Comparison of ENCODE assay signal across 3 cellular contexts in genomic region chr7:113487925-113488731, GRCh38.
TF ChIP-seq lines count a peak whose summit lies in the region.

No MANE protein-coding gene starts in this region.

TF ChIP-seq in SK-N-SH, 30 proteins besides CTCF, POLR2A, EP300 and RAD21:
- TF ChIP-seq, protein P1, sequence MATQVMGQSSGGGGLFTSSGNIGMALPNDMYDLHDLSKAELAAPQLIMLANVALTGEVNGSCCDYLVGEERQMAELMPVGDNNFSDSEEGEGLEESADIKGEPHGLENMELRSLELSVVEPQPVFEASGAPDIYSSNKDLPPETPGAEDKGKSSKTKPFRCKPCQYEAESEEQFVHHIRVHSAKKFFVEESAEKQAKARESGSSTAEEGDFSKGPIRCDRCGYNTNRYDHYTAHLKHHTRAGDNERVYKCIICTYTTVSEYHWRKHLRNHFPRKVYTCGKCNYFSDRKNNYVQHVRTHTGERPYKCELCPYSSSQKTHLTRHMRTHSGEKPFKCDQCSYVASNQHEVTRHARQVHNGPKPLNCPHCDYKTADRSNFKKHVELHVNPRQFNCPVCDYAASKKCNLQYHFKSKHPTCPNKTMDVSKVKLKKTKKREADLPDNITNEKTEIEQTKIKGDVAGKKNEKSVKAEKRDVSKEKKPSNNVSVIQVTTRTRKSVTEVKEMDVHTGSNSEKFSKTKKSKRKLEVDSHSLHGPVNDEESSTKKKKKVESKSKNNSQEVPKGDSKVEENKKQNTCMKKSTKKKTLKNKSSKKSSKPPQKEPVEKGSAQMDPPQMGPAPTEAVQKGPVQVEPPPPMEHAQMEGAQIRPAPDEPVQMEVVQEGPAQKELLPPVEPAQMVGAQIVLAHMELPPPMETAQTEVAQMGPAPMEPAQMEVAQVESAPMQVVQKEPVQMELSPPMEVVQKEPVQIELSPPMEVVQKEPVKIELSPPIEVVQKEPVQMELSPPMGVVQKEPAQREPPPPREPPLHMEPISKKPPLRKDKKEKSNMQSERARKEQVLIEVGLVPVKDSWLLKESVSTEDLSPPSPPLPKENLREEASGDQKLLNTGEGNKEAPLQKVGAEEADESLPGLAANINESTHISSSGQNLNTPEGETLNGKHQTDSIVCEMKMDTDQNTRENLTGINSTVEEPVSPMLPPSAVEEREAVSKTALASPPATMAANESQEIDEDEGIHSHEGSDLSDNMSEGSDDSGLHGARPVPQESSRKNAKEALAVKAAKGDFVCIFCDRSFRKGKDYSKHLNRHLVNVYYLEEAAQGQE (IDR thresholded peaks at IDR 0.05; ENCODE audit: low read depth, low read length) = 0 out of 2 replicates have a peak, but pooled peaks have one; percentile 48
- no peak for TF ChIP-seq JUND (IDR thresholded peaks at IDR 0.05)
TF ChIP-seq in SK-N-SH: peak in this region for 1.

TF ChIP-seq in SK-N-SH treated with all-trans-retinoic acid at 6 μM for 48 hours, 23 proteins besides CTCF, POLR2A, EP300 and RAD21 (continued from another document):
- no peak for TF ChIP-seq PATZ1 (CRISPR knock-in tag; IDR thresholded peaks at IDR 0.05; ENCODE audit: borderline replicate concordance)
- TF ChIP-seq ZFP3 (CRISPR knock-in tag; IDR thresholded peaks at IDR 0.05) = no peak

TF ChIP-seq in HepG2, 621 proteins besides CTCF, POLR2A, EP300 and RAD21 (continued from another document):
- TF ChIP-seq CREB3 (CRISPR knock-in tag; IDR thresholded peaks at IDR 0.05) (no peak), KDM2A (CRISPR knock-in tag; IDR thresholded peaks at IDR 0.05; ENCODE audit: borderline replicate concordance, low read depth) (no peak), ZNF879 (CRISPR knock-in tag; IDR thresholded peaks at IDR 0.05) (no peak), CBX5 (CRISPR knock-in tag; IDR thresholded peaks at IDR 0.05; ENCODE audit: borderline replicate concordance) (no peak), MAF1 (CRISPR knock-in tag; IDR thresholded peaks at IDR 0.05; ENCODE audit: borderline replicate concordance) (no peak), ZNF550 (CRISPR knock-in tag; IDR thresholded peaks at IDR 0.05; ENCODE audit: borderline replicate concordance) (no peak), ZNF234 (CRISPR knock-in tag; conservative IDR thresholded peaks at IDR 0.05) (no peak), ARHGAP35 (CRISPR knock-in tag; IDR thresholded peaks at IDR 0.05; ENCODE audit: borderline replicate concordance) (no peak), ZNF629 (CRISPR knock-in tag; conservative IDR thresholded peaks at IDR 0.05) (no peak), ZKSCAN5 (CRISPR knock-in tag; IDR thresholded peaks at IDR 0.05) (no peak), SOX5 (CRISPR knock-in tag; IDR thresholded peaks at IDR 0.05; ENCODE audit: borderline replicate concordance) (no peak), ZNF850 (CRISPR knock-in tag; conservative IDR thresholded peaks at IDR 0.05) (no peak)
